Comparison of ENCODE assay signal across 19 cellular contexts in the genomic region with DNA sequence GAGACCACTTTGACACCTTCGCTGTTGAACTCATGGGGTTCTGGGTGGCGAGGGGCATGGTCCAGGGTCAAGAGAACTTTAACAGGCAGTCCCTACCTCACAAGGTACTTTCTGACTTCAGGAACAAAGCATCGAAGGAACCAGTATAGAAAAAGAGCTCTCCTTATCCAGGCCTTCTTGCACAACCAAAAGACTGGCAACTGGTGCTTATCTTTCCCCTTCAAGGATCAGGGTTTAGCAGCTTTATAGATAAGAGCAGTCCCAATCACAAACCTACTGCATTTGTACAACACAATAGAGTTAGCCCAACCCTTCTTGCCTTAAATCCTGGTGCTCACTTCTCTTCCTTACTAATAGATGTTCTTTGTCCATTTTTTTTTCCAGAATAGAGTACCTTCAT.
"Had no signal": no experiment of that assay in that cellular context is flagged by ENCODE, and none has a peak within 500 bp of the region (broad histone marks: within the 10 kb centered on the region; RNA-seq: fewer than 3 reads in every experiment).

No MANE protein-coding gene starts in this region.

- H3K27me3 ChIP-seq: tibial artery, uterus had no signal

- H3K4me1 ChIP-seq: uterus had no signal

- H3K9me3 ChIP-seq: tibial artery, uterus had no signal

- H3K27ac ChIP-seq: epithelial cell of prostate, tibial artery, uterus, WERI-Rb-1 had no signal

- H3K36me3 ChIP-seq: tibial artery, uterus, WERI-Rb-1 had no signal

- H3K4me3 ChIP-seq: lung, tibial artery, uterus had no signal

- DNase-seq: activated CD4-positive, alpha-beta T cell treated with anti-CD3 and anti-CD28 coated beads, Interleukin-2, amount 50 U/mL, for 4 hours; activated naive CD8-positive, alpha-beta T cell treated with anti-CD3 and anti-CD28 coated beads for 36 hours; amygdala; caudate nucleus; head of caudate nucleus; kidney; midbrain; posterior cingulate gyrus; stimulated activated CD4-positive, alpha-beta T cell treated with anti-CD3 and anti-CD28 coated beads, Interleukin-2, amount 100 ng/mL, for 24 hours; stimulated activated naive CD4-positive, alpha-beta T cell treated with Interleukin-2 at 50 U/mL for 16 hours; substantia nigra; T-helper 1 cell; T1000; uterus; WERI-Rb-1 had no signal

- ATAC-seq: left lobe of liver had no signal
